Comparison of ENCODE assay signal across 20 cellular contexts in the genomic region with DNA sequence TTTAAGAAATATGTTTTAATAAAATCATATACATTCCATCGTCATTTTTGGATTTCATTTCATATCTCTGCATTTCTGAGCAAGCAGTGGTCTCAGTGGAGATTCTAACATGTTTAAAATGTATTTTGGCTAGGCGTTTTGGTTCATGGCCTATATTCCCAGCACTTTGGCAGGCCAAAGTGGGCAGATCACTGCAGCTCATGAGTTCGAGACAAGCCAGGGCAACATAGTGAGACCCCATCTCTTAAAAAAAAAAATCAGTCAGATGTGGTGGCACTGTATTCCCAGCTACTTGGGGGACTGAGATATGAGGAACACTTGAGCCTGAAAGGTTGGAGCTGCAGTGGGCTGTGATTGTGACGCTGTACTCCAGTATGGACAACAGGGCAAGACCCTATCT.
A peak's percentile ranks its signal among the peaks of the same experiment; 100 is the strongest.
DNase-seq lines count a peak whose midpoint lies in the region; ATAC-seq, FAIRE-seq and TF ChIP-seq lines count a peak whose summit lies in the region.
"Had no signal": no experiment of that assay in that cellular context is flagged by ENCODE, and none has a peak within 500 bp of the region (broad histone marks: within the 10 kb centered on the region; RNA-seq: fewer than 3 reads in every experiment).

No MANE protein-coding gene starts in this region.

- no peaks in the 10 kb centered on the region for H3K79me2 ChIP-seq in K562 (ENCODE audit: control insufficient read depth, insufficient read depth, low read length)

- no TSS peak for BruUV-seq in K562 (replicated peaks; lab: Mats Ljungman, UMichigan)

- no peak for FAIRE-seq in K562 (lab: Jason Lieb, UNC)
- FAIRE-seq: A549, D721Med, GM12891, GM19239 had no signal

- intact Hi-C loops in K562 (cut with micrococcal nuclease): no loop called here

- WGBS in K562 (ENCODE audit: insufficient coverage, low coverage, missing lambda C conversion rate): 91% methylated on average over 4 of the region's 4 CpGs

- TF ChIP-seq RAD21 in K562 (CRISPR knock-in tag; conservative IDR thresholded peaks at IDR 0.05 in 1 of 2, IDR thresholded peaks at IDR 0.05 in 1 of 2): no peak

- POLR2A ChIA-PET in HEK293 (lab: Yijun Ruan, JAX): no interaction called here
- POLR2A ChIA-PET in K562 (lab: Yijun Ruan, JAX): interaction anchor here (0.7 to 1.4 kb wide), 2 partner anchors 12 to 15 kb away, joined by 3 to 4 read pairs; no protein-coding TSS in a partner anchor

- H3K9me3 Mint-ChIP-seq in activated T-cell treated with anti-CD3 and anti-CD28 coated beads, Interleukin-2, amount 50 U/mL, for 24 hours: no peaks in the 10 kb centered on the region
- H3K9me3 Mint-ChIP-seq in activated T-cell treated with anti-CD3 and anti-CD28 coated beads, Interleukin-2, amount 50 U/mL, for 72 hours: no peaks in the 10 kb centered on the region
- H3K9me3 Mint-ChIP-seq: CD4-positive, alpha-beta T cell; CD8-positive, alpha-beta T cell had no signal

- no peak for TF ChIP-seq EP300 in K562 (IDR thresholded peaks at IDR 0.05; ENCODE audit: low read length)

- no peaks in the 10 kb centered on the region for H4K20me1 ChIP-seq in K562 (replicated peaks; ENCODE audit: control insufficient read depth, insufficient read depth, low read length)

- no peaks in the 10 kb centered on the region for H3K27me3 ChIP-seq in K562 (ENCODE audit: control insufficient read depth in 2 of 2, insufficient read depth in 2 of 2, low read length in 2 of 2)
- H3K27me3 ChIP-seq: BLaER1 treated with 17β-estradiol and CSF1 and Interleukin-3, amounts not matched to agents 10 nM and 100 nM had no signal

- peak overlapping the region; percentile 8 for H3K27ac Mint-ChIP-seq in activated T-cell treated with anti-CD3 and anti-CD28 coated beads, Interleukin-2, amount 50 U/mL, for 24 hours
- H3K27ac Mint-ChIP-seq in activated T-cell treated with anti-CD3 and anti-CD28 coated beads, Interleukin-2, amount 50 U/mL, for 72 hours: no peak overlapping the region
- H3K27ac Mint-ChIP-seq: B cell; CD4-positive, alpha-beta T cell; CD8-positive, alpha-beta T cell had no signal

- no peak for DNase-seq in activated T-cell treated with anti-CD3 and anti-CD28 coated beads, Interleukin-2, amount 50 U/mL, for 24 hours
- DNase-seq in activated T-cell treated with anti-CD3 and anti-CD28 coated beads, Interleukin-2, amount 50 U/mL, for 72 hours: no peak
- DNase-seq in K562 (ENCODE audit: extremely low read depth in 1 of 4, low spot score in 3 of 4) (no peak), NCI-H748 (lab: John Stamatoyannopoulos, UW; ENCODE audit: unreplicated experiment) (no peak)
- DNase-seq: AML-193; Caco-2; Calu3; CD4-positive, alpha-beta T cell; CD8-positive, alpha-beta T cell; DMS79 treated with DMSO at 0.1 percent for 48 hours; GF-D8 had no signal

- no peak overlapping the region for H3K9ac ChIP-seq in K562 (ENCODE audit: insufficient read depth in 1 of 2, low read depth in 2 of 2, low read length in 2 of 2)
- H3K9ac ChIP-seq: BLaER1 treated with 17β-estradiol and CSF1 and Interleukin-3, amounts not matched to agents 10 nM and 100 nM had no signal

- H3K27ac ChIP-seq in HEK293 (ENCODE audit: extremely low read depth, low read depth, low read length): no peak overlapping the region
- no peak overlapping the region for H3K27ac ChIP-seq in K562 (ENCODE audit: extremely low read depth, low read depth, low read length)
- H3K27ac ChIP-seq: 22Rv1; A549; BLaER1 treated with 17β-estradiol and CSF1 and Interleukin-3, amounts not matched to agents 10 nM and 100 nM; C4-2B had no signal

- in situ Hi-C loops in K562 (cut with MboI): no loop called here

- no peaks in the 10 kb centered on the region for H3K9me1 ChIP-seq in K562 (ENCODE audit: control insufficient read depth, insufficient read depth, low read length)

- no peak for TF ChIP-seq POLR2A in K562 (conservative IDR thresholded peaks at IDR 0.05)

- H3K36me3 ChIP-seq in HEK293 (ENCODE audit: control insufficient read depth in 2 of 2, insufficient read depth in 1 of 2, low read length in 2 of 2) (peaks cover 3 to 77% of the 10 kb centered on the region in 2 experiments; a peak in 2 of 3 replicates), K562 (ENCODE audit: control insufficient read depth, insufficient read depth, low read length) (peaks cover 94% of the 10 kb centered on the region)

- no peaks in the 10 kb centered on the region for H3K27me3 Mint-ChIP-seq in activated T-cell treated with anti-CD3 and anti-CD28 coated beads, Interleukin-2, amount 50 U/mL, for 24 hours
- H3K27me3 Mint-ChIP-seq in activated T-cell treated with anti-CD3 and anti-CD28 coated beads, Interleukin-2, amount 50 U/mL, for 72 hours (ENCODE audit: low read depth): no peaks in the 10 kb centered on the region
- H3K27me3 Mint-ChIP-seq: B cell; CD4-positive, alpha-beta T cell had no signal

- no peak for ATAC-seq in activated T-cell treated with anti-CD3 and anti-CD28 coated beads, Interleukin-2, amount 50 U/mL, for 72 hours (replicated peaks in 1 of 2)
- no peak for ATAC-seq in K562
- ATAC-seq: A549; CD8-positive, alpha-beta T cell had no signal

- no peak for TF ChIP-seq CTCF in HEK293 (tag by site-specific recombination; IDR thresholded peaks at IDR 0.05)
- no peak for TF ChIP-seq CTCF in K562 (IDR thresholded peaks at IDR 0.05 in 2 of 3, conservative IDR thresholded peaks at IDR 0.05 in 1 of 3; ENCODE audit: insufficient read depth in 2 of 3, low read depth in 1 of 3, low read length in 3 of 3)

- H3K4me3 ChIP-seq in HEK293 (ENCODE audit: low read depth, low read length): no peak overlapping the region
- no peak overlapping the region for H3K4me3 ChIP-seq in K562
- H3K4me3 ChIP-seq: A549; BLaER1 treated with 17β-estradiol and CSF1 and Interleukin-3, amounts not matched to agents 10 nM and 100 nM had no signal

- CTCF ChIA-PET in HEK293 (lab: Yijun Ruan, JAX) (interaction anchor here (0.6 kb wide), 2 partner anchors 17 to 36 kb away, joined by 3 read pairs; no protein-coding TSS in a partner anchor), K562 (lab: Yijun Ruan, JAX; ENCODE audit: low intra/inter-chr PET ratio) (no interaction called here)

- no peaks in the 10 kb centered on the region for H3K4me1 ChIP-seq in HEK293 (ENCODE audit: control insufficient read depth, insufficient read depth, low read length)
- no peaks in the 10 kb centered on the region for H3K4me1 ChIP-seq in K562 (replicated peaks in 1 of 2; ENCODE audit: control insufficient read depth in 2 of 2, insufficient read depth in 2 of 2, low read length in 2 of 2)
- H3K4me1 ChIP-seq: A549; BLaER1 treated with 17β-estradiol and CSF1 and Interleukin-3, amounts not matched to agents 10 nM and 100 nM; Caco-2 had no signal

- peaks cover 96% of the 10 kb centered on the region for H3K36me3 Mint-ChIP-seq in activated T-cell treated with anti-CD3 and anti-CD28 coated beads, Interleukin-2, amount 50 U/mL, for 24 hours (ENCODE audit: low read depth)
- peaks cover 0 to 7% of the 10 kb centered on the region in 2 donors for H3K36me3 Mint-ChIP-seq in activated T-cell treated with anti-CD3 and anti-CD28 coated beads, Interleukin-2, amount 50 U/mL, for 72 hours (ENCODE audit: insufficient read depth in 2 of 2)

- no peak overlapping the region for H3K4me2 ChIP-seq in K562 (ENCODE audit: insufficient read depth, low read length)
- H3K4me2 ChIP-seq: A549; BLaER1 treated with 17β-estradiol and CSF1 and Interleukin-3, amounts not matched to agents 10 nM and 100 nM had no signal

- H3K9me3 ChIP-seq in HEK293 (ENCODE audit: control insufficient read depth, insufficient read depth, low read depth, low read length) (no peaks in the 10 kb centered on the region), K562 (replicated peaks; ENCODE audit: control insufficient read depth, insufficient read depth, low read depth, low read length) (no peaks in the 10 kb centered on the region)
- H3K9me3 ChIP-seq: A549; BLaER1 treated with 17β-estradiol and CSF1 and Interleukin-3, amounts not matched to agents 10 nM and 100 nM; Caco-2 had no signal

- no peak overlapping the region for H2AFZ ChIP-seq in K562 (ENCODE audit: low read depth, low read length)

- no peaks in the 10 kb centered on the region for H3K4me1 Mint-ChIP-seq in activated T-cell treated with anti-CD3 and anti-CD28 coated beads, Interleukin-2, amount 50 U/mL, for 24 hours (ENCODE audit: low read depth)
- H3K4me1 Mint-ChIP-seq in activated T-cell treated with anti-CD3 and anti-CD28 coated beads, Interleukin-2, amount 50 U/mL, for 72 hours (ENCODE audit: low read depth): no peaks in the 10 kb centered on the region
- H3K4me1 Mint-ChIP-seq: B cell had no signal

- no peak overlapping the region for H3K4me3 Mint-ChIP-seq in activated T-cell treated with anti-CD3 and anti-CD28 coated beads, Interleukin-2, amount 50 U/mL, for 24 hours
- H3K4me3 Mint-ChIP-seq in activated T-cell treated with anti-CD3 and anti-CD28 coated beads, Interleukin-2, amount 50 U/mL, for 72 hours: no peak overlapping the region
- H3K4me3 Mint-ChIP-seq: B cell; CD4-positive, alpha-beta T cell; CD8-positive, alpha-beta T cell had no signal

TF ChIP-seq in HEK293, 187 proteins besides CTCF, POLR2A, EP300 and RAD21 (continues in another document):
- TF ChIP-seq, protein P1, sequence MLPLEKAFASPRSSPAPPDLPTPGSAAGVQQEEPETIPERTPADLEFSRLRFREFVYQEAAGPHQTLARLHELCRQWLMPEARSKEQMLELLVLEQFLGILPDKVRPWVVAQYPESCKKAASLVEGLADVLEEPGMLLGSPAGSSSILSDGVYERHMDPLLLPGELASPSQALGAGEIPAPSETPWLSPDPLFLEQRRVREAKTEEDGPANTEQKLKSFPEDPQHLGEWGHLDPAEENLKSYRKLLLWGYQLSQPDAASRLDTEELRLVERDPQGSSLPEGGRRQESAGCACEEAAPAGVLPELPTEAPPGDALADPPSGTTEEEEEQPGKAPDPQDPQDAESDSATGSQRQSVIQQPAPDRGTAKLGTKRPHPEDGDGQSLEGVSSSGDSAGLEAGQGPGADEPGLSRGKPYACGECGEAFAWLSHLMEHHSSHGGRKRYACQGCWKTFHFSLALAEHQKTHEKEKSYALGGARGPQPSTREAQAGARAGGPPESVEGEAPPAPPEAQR (tag by site-specific recombination; IDR thresholded peaks at IDR 0.05): no peak
- TF ChIP-seq ZNF2 (tag by site-specific recombination; IDR thresholded peaks at IDR 0.05) (no peak), ZNF155 (tag by site-specific recombination; IDR thresholded peaks at IDR 0.05) (no peak)

TF ChIP-seq in K562, 482 proteins besides CTCF, POLR2A, EP300 and RAD21:
- TF ChIP-seq ZNF121 (CRISPR knock-in tag; conservative IDR thresholded peaks at IDR 0.05): 0 out of 2 replicates have a peak, but pooled peaks have one; percentile 41
- no peak for TF ChIP-seq ZNF384 (IDR thresholded peaks at IDR 0.05; ENCODE audit: low read depth, low read length)
